28 cellular contexts compared by ENCODE assay signal in the genomic region with DNA sequence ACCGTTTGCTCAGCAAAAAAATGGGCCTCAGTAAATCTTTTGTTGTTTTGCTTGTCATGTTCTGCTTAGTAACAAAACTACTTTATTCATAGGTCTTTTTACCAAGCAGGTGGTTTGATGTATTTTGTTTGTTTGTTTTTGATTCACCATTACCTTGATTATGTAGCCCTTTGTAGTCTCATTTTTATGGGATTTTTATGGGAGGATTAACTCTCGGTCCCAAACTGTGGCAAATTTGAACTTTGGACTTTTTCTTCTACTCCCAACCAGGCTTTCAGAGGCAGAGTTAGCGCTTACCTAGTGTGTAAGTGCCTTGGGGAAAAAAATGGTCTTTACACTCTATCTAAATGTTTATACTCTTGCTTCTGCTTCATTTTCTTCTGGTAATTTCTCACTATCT.
DNase-seq lines count a peak whose midpoint lies in the region; ATAC-seq, FAIRE-seq and TF ChIP-seq lines count a peak whose summit lies in the region.
"Had no signal": no experiment of that assay in that cellular context is flagged by ENCODE, and none has a peak within 500 bp of the region (broad histone marks: within the 10 kb centered on the region; RNA-seq: fewer than 3 reads in every experiment).

No MANE protein-coding gene starts in this region.

- H3K4me1 Mint-ChIP-seq in neural progenitor cell = peaks cover 8% of the 10 kb centered on the region

- H3K27ac ChIP-seq in 22Rv1 = peak overlapping the region; percentile 89
- no peak overlapping the region for H3K27ac ChIP-seq in K562 (ENCODE audit: extremely low read depth, low read depth, low read length)
- H3K27ac ChIP-seq in neural progenitor cell = no peak overlapping the region
- no peak overlapping the region for H3K27ac ChIP-seq in HepG2 (ENCODE audit: extremely low read length, insufficient read depth, low read length)
- H3K27ac ChIP-seq: BLaER1 treated with 17β-estradiol and CSF1 and Interleukin-3, amounts not matched to agents 10 nM and 100 nM; HL-60; SJSA1 had no signal

- intact Hi-C loops in K562 (cut with micrococcal nuclease) (loop anchor here (10.0 kb wide), 1 partner anchor 242 kb away; a partner anchor contains a TSS), HepG2 (cut with micrococcal nuclease; ENCODE audit: unreplicated experiment) (no loop called here)

- H3K4me3 Mint-ChIP-seq in neural progenitor cell = no peak overlapping the region
- H3K4me3 Mint-ChIP-seq: CD4-positive, alpha-beta T cell had no signal

- H3K27me3 ChIP-seq in K562 (ENCODE audit: control insufficient read depth in 2 of 2, insufficient read depth in 2 of 2, low read length in 2 of 2) = no peaks in the 10 kb centered on the region
- no peaks in the 10 kb centered on the region for H3K27me3 ChIP-seq in neural progenitor cell
- H3K27me3 ChIP-seq in HepG2 (ENCODE audit: control insufficient read depth in 1 of 2, insufficient read depth in 2 of 2, low read length in 2 of 2) = no peaks in the 10 kb centered on the region
- H3K27me3 ChIP-seq: BLaER1 treated with 17β-estradiol and CSF1 and Interleukin-3, amounts not matched to agents 10 nM and 100 nM; SJSA1 had no signal

- CTCF ChIA-PET in HEK293T (lab: Yijun Ruan, JAX) = no interaction called here
- CTCF ChIA-PET in K562 (lab: Yijun Ruan, JAX; ENCODE audit: low intra/inter-chr PET ratio) = no interaction called here
- CTCF ChIA-PET in HepG2 (lab: Yijun Ruan, JAX; ENCODE audit: low intra/inter-chr PET ratio, low total read pairs) = no interaction called here

- H3K9me3 ChIP-seq in K562 (replicated peaks; ENCODE audit: control insufficient read depth, insufficient read depth, low read depth, low read length) (no peaks in the 10 kb centered on the region), neural progenitor cell (ENCODE audit: low read depth) (no peaks in the 10 kb centered on the region), HepG2 (ENCODE audit: low read length) (no peaks in the 10 kb centered on the region)
- H3K9me3 ChIP-seq: BLaER1 treated with 17β-estradiol and CSF1 and Interleukin-3, amounts not matched to agents 10 nM and 100 nM; SJSA1 had no signal

- H3K36me3 ChIP-seq in K562 (ENCODE audit: control insufficient read depth, insufficient read depth, low read length) = no peaks in the 10 kb centered on the region
- H3K36me3 ChIP-seq in neural progenitor cell = no peaks in the 10 kb centered on the region
- no peaks in the 10 kb centered on the region for H3K36me3 ChIP-seq in HepG2 (replicated peaks in 1 of 2; ENCODE audit: control insufficient read depth in 1 of 2, insufficient read depth in 2 of 2, low read length in 2 of 2)
- H3K36me3 ChIP-seq: BLaER1 treated with 17β-estradiol and CSF1 and Interleukin-3, amounts not matched to agents 10 nM and 100 nM; SJSA1 had no signal

- H4K20me1 ChIP-seq in K562 (replicated peaks; ENCODE audit: control insufficient read depth, insufficient read depth, low read length) = no peaks in the 10 kb centered on the region
- H4K20me1 ChIP-seq in neural progenitor cell (ENCODE audit: low read depth) = no peaks in the 10 kb centered on the region
- H4K20me1 ChIP-seq in HepG2 (ENCODE audit: insufficient read depth, low read length) = no peaks in the 10 kb centered on the region
- H4K20me1 ChIP-seq: BLaER1 treated with 17β-estradiol and CSF1 and Interleukin-3, amounts not matched to agents 10 nM and 100 nM had no signal

- 0 out of 2 replicates have a peak overlapping the region, but pooled peaks have one; percentile 40 for H2AFZ ChIP-seq in K562 (ENCODE audit: low read depth, low read length)
- H2AFZ ChIP-seq in neural progenitor cell (replicated peaks) = peak overlapping the region; percentile 22
- H2AFZ ChIP-seq in HepG2 (ENCODE audit: low read length) = no peak overlapping the region

- no peaks in the 10 kb centered on the region for H3K36me3 Mint-ChIP-seq in neural progenitor cell

- H3F3A ChIP-seq in neural progenitor cell (ENCODE audit: low read depth) = no peaks in the 10 kb centered on the region

- no peaks in the 10 kb centered on the region for H3K27me3 Mint-ChIP-seq in neural progenitor cell (ENCODE audit: insufficient read depth, low read depth)
- H3K27me3 Mint-ChIP-seq: CD4-positive, alpha-beta T cell had no signal

- in situ Hi-C loops in K562 (cut with MboI) = no loop called here
- in situ Hi-C loops in HepG2 (cut with HindIII; ENCODE audit: extremely low pct_ligation_motif_present, low pct_unique_long_range_greater_than_20kb) = no loop called here

- no peak for TF ChIP-seq RAD21 in K562 (CRISPR knock-in tag; conservative IDR thresholded peaks at IDR 0.05 in 1 of 2, IDR thresholded peaks at IDR 0.05 in 1 of 2)
- TF ChIP-seq RAD21 in HepG2 (CRISPR knock-in tag; IDR thresholded peaks at IDR 0.05) = no peak

- no peaks in the 10 kb centered on the region for H3K9me1 ChIP-seq in K562 (ENCODE audit: control insufficient read depth, insufficient read depth, low read length)

- BruUV-seq in K562 (replicated peaks; lab: Mats Ljungman, UMichigan) (no TSS peak), HepG2 (replicated peaks; lab: Mats Ljungman, UMichigan) (no TSS peak)

- no peak overlapping the region for H3K9ac ChIP-seq in K562 (ENCODE audit: insufficient read depth in 1 of 2, low read depth in 2 of 2, low read length in 2 of 2)
- H3K9ac ChIP-seq in neural progenitor cell = no peak overlapping the region
- no peak overlapping the region for H3K9ac ChIP-seq in HepG2 (ENCODE audit: insufficient read depth, low read depth, low read length)
- H3K9ac ChIP-seq: BLaER1 treated with 17β-estradiol and CSF1 and Interleukin-3, amounts not matched to agents 10 nM and 100 nM had no signal

- H3K27ac Mint-ChIP-seq in neural progenitor cell = no peak overlapping the region
- H3K27ac Mint-ChIP-seq: CD4-positive, alpha-beta T cell had no signal

- no peaks in the 10 kb centered on the region for H3K4me1 ChIP-seq in K562 (replicated peaks in 1 of 2; ENCODE audit: control insufficient read depth in 2 of 2, insufficient read depth in 2 of 2, low read length in 2 of 2)
- peaks cover 6% of the 10 kb centered on the region for H3K4me1 ChIP-seq in neural progenitor cell
- no peaks in the 10 kb centered on the region for H3K4me1 ChIP-seq in HepG2 (ENCODE audit: insufficient read depth, low read length)
- H3K4me1 ChIP-seq: BLaER1 treated with 17β-estradiol and CSF1 and Interleukin-3, amounts not matched to agents 10 nM and 100 nM; SJSA1 had no signal

- no peaks in the 10 kb centered on the region for H3K9me3 Mint-ChIP-seq in neural progenitor cell
- H3K9me3 Mint-ChIP-seq: CD4-positive, alpha-beta T cell had no signal

- POLR2A ChIA-PET in HEK293T (lab: Yijun Ruan, JAX) (no interaction called here), K562 (lab: Yijun Ruan, JAX) (no interaction called here), HepG2 (lab: Yijun Ruan, JAX) (no interaction called here)

- H3K4me2 ChIP-seq in K562 (ENCODE audit: insufficient read depth, low read length) (no peak overlapping the region), neural progenitor cell (no peak overlapping the region), HepG2 (ENCODE audit: low read depth, low read length) (no peak overlapping the region)
- H3K4me2 ChIP-seq: BLaER1 treated with 17β-estradiol and CSF1 and Interleukin-3, amounts not matched to agents 10 nM and 100 nM had no signal

- DNase-seq in HEK293T (ENCODE audit: extremely low spot score) (no peak), K562 (ENCODE audit: extremely low read depth in 1 of 4, low spot score in 3 of 4) (no peak), neural progenitor cell (ENCODE audit: low spot score) (no peak), HepG2 (ENCODE audit: low spot score) (no peak)
- DNase-seq: AML-193; CD4-positive, alpha-beta T cell; GDM1; GOT3; HCEC 1CT; Kasumi-1; MV-4-11; NCI-H1105; NCI-H1436 treated with DMSO at 0.1 percent for 48 hours; NCI-H187 treated with DMSO at 0.1 percent for 48 hours; NCI-H446 treated with DMSO at 0.1 percent for 48 hours; NCI-H526; NCI-H82; Right ventricle myocardium superior; RPMI8226 had no signal

- H3K79me2 ChIP-seq in K562 (ENCODE audit: control insufficient read depth, insufficient read depth, low read length) = no peaks in the 10 kb centered on the region
- H3K79me2 ChIP-seq in neural progenitor cell (ENCODE audit: low read depth) = no peaks in the 10 kb centered on the region
- H3K79me2 ChIP-seq in HepG2 (ENCODE audit: insufficient read depth, low read length) = no peaks in the 10 kb centered on the region

- TF ChIP-seq EP300 in K562 (IDR thresholded peaks at IDR 0.05; ENCODE audit: low read length) = no peak
- no peak for TF ChIP-seq EP300 in HepG2 (IDR thresholded peaks at IDR 0.05; ENCODE audit: low read depth in 2 of 2, low read length in 2 of 2)
- no peak for TF ChIP-seq EP300 in HepG2 (CRISPR knock-in tag; IDR thresholded peaks at IDR 0.05; ENCODE audit: borderline replicate concordance)

- ATAC-seq in K562 = no peak
- no peak for ATAC-seq in GM18861 (IDR thresholded peaks at IDR 0.05; ENCODE audit: unreplicated experiment)
- ATAC-seq in HepG2 = no peak
- no peak for ATAC-seq in HG03432 (IDR thresholded peaks at IDR 0.05; ENCODE audit: unreplicated experiment)
- ATAC-seq: GM12878 had no signal

- TF ChIP-seq POLR2A in K562 (conservative IDR thresholded peaks at IDR 0.05) (no peak), HepG2 (IDR thresholded peaks at IDR 0.05; ENCODE audit: insufficient read depth in 1 of 2, low read depth in 2 of 2, low read length in 2 of 2) (no peak)

- TF ChIP-seq CTCF in 22Rv1 (IDR thresholded peaks at IDR 0.05) (no peak), K562 (IDR thresholded peaks at IDR 0.05 in 2 of 3, conservative IDR thresholded peaks at IDR 0.05 in 1 of 3; ENCODE audit: insufficient read depth in 2 of 3, low read depth in 1 of 3, low read length in 3 of 3) (no peak), neural progenitor cell (IDR thresholded peaks at IDR 0.05) (no peak), HepG2 (CRISPR knock-in tag; IDR thresholded peaks at IDR 0.05) (no peak)

- H3K4me3 ChIP-seq in K562 (no peak overlapping the region), neural progenitor cell (no peak overlapping the region), HepG2 (replicated peaks in 1 of 3; ENCODE audit: insufficient read depth in 1 of 3, low read depth in 2 of 3, low read length in 3 of 3) (no peak overlapping the region)
- H3K4me3 ChIP-seq: BLaER1 treated with 17β-estradiol and CSF1 and Interleukin-3, amounts not matched to agents 10 nM and 100 nM; GM12878; SJSA1 had no signal

- WGBS in K562 (ENCODE audit: insufficient coverage, low coverage, missing lambda C conversion rate) = 25% methylated on average over 3 of the region's 3 CpGs
- 4% methylated on average over 3 of the region's 3 CpGs for WGBS in HepG2 (ENCODE audit: low lambda C conversion rate)

- FAIRE-seq in K562 (lab: Jason Lieb, UNC) (no peak), HepG2 (lab: Jason Lieb, UNC) (no peak)
- FAIRE-seq: A204.1, D721Med, GM12878 had no signal

TF ChIP-seq in HEK293T, 16 proteins besides CTCF, POLR2A, EP300 and RAD21 (continues in another document):
- TF ChIP-seq CTBP1 (IDR thresholded peaks at IDR 0.05; ENCODE audit: borderline replicate concordance) (peak; percentile 67; the same call in 1 of the 2 replicates), SP1 (IDR thresholded peaks at IDR 0.05) (no peak)

TF ChIP-seq in HepG2, 621 proteins besides CTCF, POLR2A, EP300 and RAD21 (continues in another document):
- TF ChIP-seq ZNF224 (CRISPR knock-in tag; IDR thresholded peaks at IDR 0.05) (no peak), NCOA1 (CRISPR knock-in tag; IDR thresholded peaks at IDR 0.05) (no peak), ZNF619 (CRISPR knock-in tag; IDR thresholded peaks at IDR 0.05) (no peak), SP1 (IDR thresholded peaks at IDR 0.05) (no peak), SP1 (CRISPR knock-in tag; IDR thresholded peaks at IDR 0.05) (no peak)
